ENCODE assay signal across 9 cellular contexts in the genomic region with DNA sequence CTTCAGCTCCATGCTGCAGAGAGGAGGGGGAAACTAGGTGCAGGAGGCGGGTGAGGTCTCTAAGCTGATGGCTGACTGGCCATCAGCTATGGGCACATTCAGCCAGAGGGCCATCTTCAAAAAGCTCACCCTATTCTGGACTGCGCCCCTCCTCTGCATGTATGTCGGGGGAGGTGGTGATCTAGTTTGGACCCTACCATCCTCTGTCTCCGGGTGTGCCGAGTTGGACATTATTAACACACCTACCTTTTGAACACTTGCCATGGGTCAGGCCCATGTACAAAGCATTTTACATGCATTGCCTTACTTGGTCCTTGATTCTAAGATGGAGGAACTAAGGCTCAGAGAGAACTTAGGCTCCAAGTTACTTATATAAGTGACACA. TPM values are rescaled to one million over a fixed set of nuclear protein-coding genes. Genes with fewer than 3 reads are reported as not detected.
A peak's percentile ranks its signal among the peaks of the same experiment; 100 is the strongest.
DNase-seq lines count a peak whose midpoint lies in the region; ATAC-seq and TF ChIP-seq lines count a peak whose summit lies in the region.
"Had no signal": no experiment of that assay in that cellular context is flagged by ENCODE, and none has a peak within 500 bp of the region (broad histone marks: within the 10 kb centered on the region; RNA-seq: fewer than 3 reads in every experiment).

No MANE protein-coding gene starts in this region.

- peak overlapping the region; percentile 88 for H3K4me3 ChIP-seq in RWPE2 (ENCODE audit: severe bottlenecking)
- peak overlapping the region; percentile 70 to 77 for H3K4me3 ChIP-seq in esophagus (ENCODE audit: low read depth in 1 of 2, low read length in 2 of 2)
- peak overlapping the region; percentile 73 for H3K4me3 ChIP-seq in psoas muscle

- DNase-seq in RWPE2 (ENCODE audit: low spot score): no peak
- DNase-seq in psoas muscle: no peak
- DNase-seq in hepatic stellate cell (ENCODE audit: low spot score): no peak
- DNase-seq in superior temporal gyrus (ENCODE audit: extremely low spot score): no peak
- DNase-seq: activated CD4-positive, alpha-beta T cell treated with anti-CD3 and anti-CD28 coated beads for 48 hours had no signal

- H3K4me1 ChIP-seq in ES-I3 (ENCODE audit: insufficient read depth, low read length) (peaks cover 8% of the 10 kb centered on the region; the same call in 1 of the 2 replicates), RWPE2 (ENCODE audit: insufficient read depth, poor library complexity, severe bottlenecking) (peaks cover 24% of the 10 kb centered on the region), esophagus (ENCODE audit: control insufficient read depth in 2 of 2, insufficient read depth in 2 of 2, low read length in 1 of 2) (peaks cover 3 to 26% of the 10 kb centered on the region in 2 donors), psoas muscle (peaks cover 36% of the 10 kb centered on the region)

- intact Hi-C loops in psoas muscle (cut with DNase I): loop anchor here in 1 of 2 donors (1.0 to 5.0 kb wide), 2 partner anchors 14 to 231 kb away; a partner anchor contains a TSS

- H3K27me3 ChIP-seq in RWPE2 (ENCODE audit: insufficient read depth, poor library complexity, severe bottlenecking) (no peaks in the 10 kb centered on the region), esophagus (ENCODE audit: control insufficient read depth in 1 of 2, insufficient read depth in 2 of 2, low read length in 2 of 2) (no peaks in the 10 kb centered on the region), psoas muscle (ENCODE audit: insufficient read depth in 3 of 3, low read length in 2 of 3) (no peaks in the 10 kb centered on the region)

- H3K27ac ChIP-seq in RWPE2 (ENCODE audit: poor library complexity, severe bottlenecking) (peak overlapping the region; percentile 72), esophagus (ENCODE audit: low read depth in 2 of 2, low read length in 1 of 2) (peak overlapping the region; percentile 77 to 90), psoas muscle (peak overlapping the region; percentile 90)

- H3K9ac ChIP-seq in ES-I3 (ENCODE audit: low read depth, low read length): peak overlapping the region; percentile 68

- ATAC-seq in RWPE2 (ENCODE audit: low read depth) (no peak), psoas muscle (no peak), HG03045 (IDR thresholded peaks at IDR 0.05; ENCODE audit: unreplicated experiment) (no peak), HG03354 (IDR thresholded peaks at IDR 0.05; ENCODE audit: poor library complexity, severe bottlenecking, unreplicated experiment) (no peak)

- no peaks in the 10 kb centered on the region for H3K9me3 ChIP-seq in ES-I3 (ENCODE audit: control insufficient read depth, insufficient read depth, low read length)
- H3K9me3 ChIP-seq in RWPE2 (ENCODE audit: severe bottlenecking): no peaks in the 10 kb centered on the region
- H3K9me3 ChIP-seq in esophagus (ENCODE audit: control insufficient read depth in 2 of 2, insufficient read depth in 1 of 2, low read depth in 1 of 2, low read length in 1 of 2): no peaks in the 10 kb centered on the region
- H3K9me3 ChIP-seq in psoas muscle: no peaks in the 10 kb centered on the region

- TF ChIP-seq CTCF in RWPE2 (IDR thresholded peaks at IDR 0.05; ENCODE audit: poor library complexity, severe bottlenecking) (no peak), psoas muscle (IDR thresholded peaks at IDR 0.05) (no peak)

- 62 to 63% methylated on average over 5 of the region's 5 CpGs for WGBS in esophagus, 2 donors
- WGBS in psoas muscle, 3 donors: 69 to 82% (median 72%) methylated on average over 5 of the region's 5 CpGs

- peaks cover 22% of the 10 kb centered on the region for H3K36me3 ChIP-seq in ES-I3 (ENCODE audit: insufficient read depth, low read length)
- peaks cover 40% of the 10 kb centered on the region for H3K36me3 ChIP-seq in RWPE2 (ENCODE audit: low read depth)
- peaks cover 10 to 16% of the 10 kb centered on the region in 2 donors for H3K36me3 ChIP-seq in esophagus (ENCODE audit: control insufficient read depth in 2 of 2, insufficient read depth in 2 of 2, low read length in 1 of 2)
- peaks cover 11 to 45% of the 10 kb centered on the region in 2 donors for H3K36me3 ChIP-seq in psoas muscle (ENCODE audit: insufficient read depth in 1 of 2, low read depth in 1 of 2)

RNA-seq across cellular contexts. Expression of a gene that starts 1.4 kb away (rescaled TPM):
- polyA plus RNA-seq in esophagus (10 to 100 TPM; 32.2 to 59.6 TPM), psoas muscle (10 to 100 TPM; 14.3 to 28.8 (median 15.8) TPM)
- 10 to 100 TPM; 16.7 to 33.4 (median 28.1) TPM for total RNA-seq in psoas muscle

RNA-seq across cellular contexts. Expression of a gene that starts 3.0 kb away (rescaled TPM):
- polyA plus RNA-seq in esophagus (1 to 10 TPM; 1.3 to 2.0 TPM), psoas muscle (1,000 to 10,000 TPM; 4,153 to 7,172 (median 6,558) TPM)
- 1,000 to 10,000 TPM; 5,645 to 6,422 (median 6,257) TPM for total RNA-seq in psoas muscle

RNA-seq across cellular contexts. Expression of a gene that starts 11.9 kb away (rescaled TPM):
- polyA plus RNA-seq in esophagus (1 to 10 TPM; 1.3 to 1.7 TPM), psoas muscle (1 to 10 TPM; 6.2 to 8.8 (median 6.5) TPM)
- total RNA-seq in psoas muscle: 10 to 100 TPM in 2 of 4 donors, 1 to 10 TPM in 2; 6.0 to 13.8 (median 9.5) TPM

RNA-seq across cellular contexts. Expression of a gene that starts 38.3 kb away (rescaled TPM):
- polyA plus RNA-seq in esophagus (10 to 100 TPM; 30.5 to 39.0 TPM), psoas muscle (10 to 100 TPM; 15.9 to 27.4 (median 22.5) TPM)
- 10 to 100 TPM; 29.0 to 47.5 (median 41.9) TPM for total RNA-seq in psoas muscle

RNA-seq across cellular contexts. Expression of a gene that starts 46.3 kb away (rescaled TPM):
- 1 to 10 TPM; 3.7 to 3.9 TPM for polyA plus RNA-seq in esophagus
- total RNA-seq in psoas muscle: 10 to 100 TPM in 1 of 4 donors, 1 to 10 TPM in 3; 4.2 to 15.5 (median 7.3) TPM
- polyA plus RNA-seq in psoas muscle: 10 to 100 TPM in 1 of 3 donors, 1 to 10 TPM in 2; 4.2 to 13.4 (median 4.6) TPM

Comparison
In these comparisons a context has a peak if more than half of its experiments do, and no peak if none do; other contexts are left out.
1. RNA of a gene that starts 3.0 kb away (polyA plus RNA-seq): 4,153 to 7,172 TPM in psoas muscle; 1.3 to 2.0 TPM in esophagus; every median in the first group is over 1,000 times any median in the second.
2. Peak in every context shown above with its lines, with median percentiles within 50 percentile points of each other: H3K27ac ChIP-seq and H3K4me3 ChIP-seq.